In the genomic region with DNA sequence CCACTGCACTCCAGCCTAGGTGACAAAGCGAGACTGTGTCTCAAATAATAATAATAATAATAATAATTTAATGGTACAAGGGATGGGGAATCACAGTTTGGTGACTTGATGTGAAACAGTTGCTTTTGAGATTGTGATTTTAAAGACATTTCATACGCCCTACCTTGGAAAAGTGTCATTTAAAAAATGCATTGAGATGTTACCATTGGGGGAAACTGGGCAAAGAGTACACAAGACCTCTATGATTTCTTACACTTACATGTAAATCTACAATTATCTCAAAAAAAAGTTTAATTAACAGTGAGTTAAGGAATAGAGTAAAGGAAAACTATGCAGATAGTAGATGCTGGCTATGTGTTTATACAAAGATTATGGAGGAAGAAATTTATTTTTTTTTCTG, we compare ENCODE assay signal across 10 cellular contexts. TPM values are rescaled to one million over a fixed set of nuclear protein-coding genes. Genes with fewer than 3 reads are reported as not detected.
"Had no signal": no experiment of that assay in that cellular context is flagged by ENCODE, and none has a peak within 500 bp of the region (broad histone marks: within the 10 kb centered on the region; RNA-seq: fewer than 3 reads in every experiment).

No MANE protein-coding gene starts in this region.

- H3K27ac ChIP-seq: HL-60, KMS-11 had no signal

- DNase-seq: GOT3, H7, KBM-7 had no signal

- H3K9me3 ChIP-seq: HAP-1 had no signal

- H3K4me3 ChIP-seq: GM23248, HAP-1 had no signal

- H3K4me3 Mint-ChIP-seq: IgD-negative memory B cell had no signal

- H3K36me3 ChIP-seq: HAP-1 had no signal

- ATAC-seq: HCT116, HepG2 had no signal

- H3K4me1 ChIP-seq: HAP-1 had no signal

- H3K27ac Mint-ChIP-seq: IgD-negative memory B cell had no signal

RNA-seq across cellular contexts. Expression of gene ADTRP, which starts 22.3 kb away (rescaled TPM):
- total RNA-seq: HepG2 had no signal
